ENCODE assay signal across 15 cellular contexts in the genomic region with DNA sequence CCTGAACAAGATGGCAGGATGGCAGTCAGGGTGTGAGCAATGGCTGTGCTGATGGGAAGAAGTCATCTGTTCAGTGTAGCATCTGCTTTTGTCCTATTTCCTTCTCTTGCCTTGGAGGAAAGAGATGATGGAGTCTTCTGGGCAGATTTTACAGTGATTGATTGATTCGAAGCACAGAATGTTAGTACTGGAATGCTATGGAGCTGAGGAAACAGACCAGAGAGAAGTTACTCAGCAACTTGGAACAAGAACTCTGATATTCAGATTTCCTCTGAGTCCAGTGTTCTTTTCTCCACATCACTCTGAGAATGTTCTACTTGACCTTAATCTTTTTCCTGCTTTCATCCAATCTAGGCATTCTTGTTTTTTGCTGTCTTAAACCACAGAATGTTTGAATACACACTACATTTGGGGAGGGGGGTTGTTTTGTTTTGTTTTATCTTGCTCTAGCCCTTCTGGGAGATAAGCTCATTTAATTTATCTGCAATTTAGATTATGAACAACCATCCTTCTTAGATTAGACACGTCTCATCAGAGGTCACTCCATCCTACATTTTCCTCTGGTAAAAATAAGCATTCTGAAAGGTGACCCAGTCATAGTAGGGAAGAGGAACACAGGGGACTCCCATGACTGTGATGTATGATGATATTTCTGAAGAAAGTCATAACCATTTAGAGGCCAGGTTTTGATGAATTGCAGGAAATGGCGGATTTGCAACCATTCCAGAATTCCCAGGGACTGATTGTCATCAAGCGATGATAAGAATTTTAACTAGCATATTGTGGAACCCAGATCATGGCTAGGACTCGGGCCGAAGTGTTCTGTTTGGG.
"Had no signal": no experiment of that assay in that cellular context is flagged by ENCODE, and none has a peak within 500 bp of the region (broad histone marks: within the 10 kb centered on the region; RNA-seq: fewer than 3 reads in every experiment).

No MANE protein-coding gene starts in this region.

- H3K4me1 Mint-ChIP-seq: activated CD8-positive, alpha-beta memory T cell treated with anti-CD3 and anti-CD28 coated beads, Interleukin-2, amount 10 ng/mL, durations not matched to agents 7 days and 5 days; activated naive CD8-positive, alpha-beta T cell treated with anti-CD3 and anti-CD28 coated beads, Interleukin-2, amount 10 ng/mL, durations not matched to agents 7 days and 5 days had no signal

- H3K36me3 Mint-ChIP-seq: activated CD8-positive, alpha-beta memory T cell treated with anti-CD3 and anti-CD28 coated beads, Interleukin-2, amount 10 ng/mL, durations not matched to agents 7 days and 5 days; activated naive CD8-positive, alpha-beta T cell treated with anti-CD3 and anti-CD28 coated beads, Interleukin-2, amount 10 ng/mL, durations not matched to agents 7 days and 5 days; natural killer cell treated with Interleukin-12 subunit alpha and Interleukin-12 subunit beta and Interleukin-15 and Interleukin-18, amount 100 ng/mL, for 72 hours had no signal

- H3K27me3 Mint-ChIP-seq: activated CD8-positive, alpha-beta memory T cell treated with anti-CD3 and anti-CD28 coated beads, Interleukin-2, amount 10 ng/mL, durations not matched to agents 7 days and 5 days had no signal

- H3K27ac Mint-ChIP-seq: activated CD8-positive, alpha-beta memory T cell treated with anti-CD3 and anti-CD28 coated beads, Interleukin-2, amount 10 ng/mL, durations not matched to agents 7 days and 5 days; activated naive CD8-positive, alpha-beta T cell treated with anti-CD3 and anti-CD28 coated beads, Interleukin-2, amount 10 ng/mL, durations not matched to agents 7 days and 5 days had no signal

- H3K9me3 ChIP-seq: lower lobe of right lung, prostate gland, sigmoid colon, upper lobe of right lung had no signal

- ATAC-seq: activated CD8-positive, alpha-beta memory T cell treated with anti-CD3 and anti-CD28 coated beads, Interleukin-2, amount 10 ng/mL, durations not matched to agents 7 days and 5 days; natural killer cell treated with Interleukin-12 subunit alpha and Interleukin-12 subunit beta and Interleukin-15 and Interleukin-18, amount 100 ng/mL, for 72 hours; stimulated activated naive CD8-positive, alpha-beta T cell treated with anti-CD3 and anti-CD28 coated beads, Interleukin-15, Interleukin-2, amounts not matched to agents 100 U/mL and 50 U/mL, for 24 hours; upper lobe of right lung had no signal

- H3K27ac ChIP-seq: hepatocyte, lower lobe of right lung, prostate gland, upper lobe of right lung had no signal

- H3K27me3 ChIP-seq: hepatocyte, sigmoid colon, upper lobe of right lung had no signal

- DNase-seq: activated CD4-positive, alpha-beta T cell treated with anti-CD3 and anti-CD28 coated beads, Interleukin-2, amount 50 U/mL, for 48 hours; activated CD4-positive, CD25-positive, alpha-beta regulatory T cell treated with anti-CD3 and anti-CD28 coated beads, Interleukin-2, amount 50 U/mL, for 72 hours; activated CD8-positive, alpha-beta memory T cell treated with anti-CD3 and anti-CD28 coated beads, Interleukin-2, amount 10 ng/mL, durations not matched to agents 7 days and 5 days; activated naive CD8-positive, alpha-beta T cell treated with anti-CD3 and anti-CD28 coated beads, Interleukin-2, amount 10 ng/mL, durations not matched to agents 7 days and 5 days; activated T-cell treated with anti-CD3 and anti-CD28 coated beads, Interleukin-2, amount 50 U/mL, for 48 hours; aorta; lower lobe of right lung; sigmoid colon; stimulated activated CD4-positive, alpha-beta T cell treated with anti-CD3 and anti-CD28 coated beads, Interleukin-12 subunit alpha, Interleukin-12 subunit beta, amount 100 ng/mL, for 4 hours; stimulated activated naive CD8-positive, alpha-beta T cell treated with anti-CD3 and anti-CD28 coated beads, Interleukin-15, Interleukin-2, amounts not matched to agents 100 U/mL and 50 U/mL, for 24 hours; upper lobe of right lung had no signal

- H3K9me3 Mint-ChIP-seq: activated naive CD8-positive, alpha-beta T cell treated with anti-CD3 and anti-CD28 coated beads, Interleukin-2, amount 10 ng/mL, durations not matched to agents 7 days and 5 days; natural killer cell treated with Interleukin-12 subunit alpha and Interleukin-12 subunit beta and Interleukin-15 and Interleukin-18, amount 100 ng/mL, for 72 hours had no signal

- FAIRE-seq: bronchial epithelial cell had no signal

- H2AFZ ChIP-seq: hepatocyte had no signal

- H3K4me2 ChIP-seq: hepatocyte had no signal

- H3K4me3 ChIP-seq: hepatocyte, lower lobe of right lung, prostate gland, sigmoid colon, upper lobe of right lung had no signal

- H3K4me3 Mint-ChIP-seq: activated CD8-positive, alpha-beta memory T cell treated with anti-CD3 and anti-CD28 coated beads, Interleukin-2, amount 10 ng/mL, durations not matched to agents 7 days and 5 days; activated naive CD8-positive, alpha-beta T cell treated with anti-CD3 and anti-CD28 coated beads, Interleukin-2, amount 10 ng/mL, durations not matched to agents 7 days and 5 days; natural killer cell treated with Interleukin-12 subunit alpha and Interleukin-12 subunit beta and Interleukin-15 and Interleukin-18, amount 100 ng/mL, for 72 hours had no signal

- H3K4me1 ChIP-seq: prostate gland had no signal

- H3K36me3 ChIP-seq: lower lobe of right lung, prostate gland, sigmoid colon, upper lobe of right lung had no signal
